ENCODE assay signal across 13 cellular contexts in genomic region chr17:54270499-54270898, GRCh38.
DNase-seq lines count a peak whose midpoint lies in the region; ATAC-seq and TF ChIP-seq lines count a peak whose summit lies in the region.
"Had no signal": no experiment of that assay in that cellular context is flagged by ENCODE, and none has a peak within 500 bp of the region (broad histone marks: within the 10 kb centered on the region; RNA-seq: fewer than 3 reads in every experiment).

No MANE protein-coding gene starts in this region.

- TF ChIP-seq CTCF in MCF 10A (IDR thresholded peaks at IDR 0.05; ENCODE audit: unreplicated experiment) (no peak), neural cell (IDR thresholded peaks at IDR 0.05; ENCODE audit: poor library complexity, severe bottlenecking) (no peak), ovary (IDR thresholded peaks at IDR 0.05) (no peak)

- TF ChIP-seq RAD21 in neural cell (conservative IDR thresholded peaks at IDR 0.05) = no peak

- WGBS in ovary, 3 donors = 79 to 88% (median 87%) methylated on average over 2 of the region's 2 CpGs

- ATAC-seq in esophagus mucosa = no peak
- no peak for ATAC-seq in stimulated activated memory B cell treated with anti-CD40 and anti-IgM and Interleukin-4, amounts not matched to agents 10 μg/mL and 1 μg/mL and 100 μg/mL, for 72 hours
- ATAC-seq: GM23338 had no signal

- intact Hi-C loops in MCF 10A (cut with micrococcal nuclease) (no loop called here), ovary (cut with DNase I) (no loop called here)

- peak; percentile 34 for DNase-seq in HPDE6-E6E7 (ENCODE audit: extremely low spot score)
- no peak for DNase-seq in MCF 10A (ENCODE audit: unreplicated experiment)
- peak; percentile 61 for DNase-seq in epithelial cell of prostate (ENCODE audit: low read depth, low spot score)
- DNase-seq in DMS79 (lab: John Stamatoyannopoulos, UW) = no peak
- no peak for DNase-seq in ovary
- DNase-seq: ACHN; CD4-positive, CD25-positive, alpha-beta regulatory T cell; H7 had no signal

- POLR2A ChIA-PET in MCF 10A (lab: Yijun Ruan, JAX) = interaction anchor here (0.7 to 1.5 kb wide), 5 partner anchors 8 to 33 kb away, joined by 3 to 4 read pairs (median 3); no protein-coding TSS in a partner anchor

- H2AFZ ChIP-seq in neural cell (ENCODE audit: low read depth, low read length) = no peak overlapping the region
- H2AFZ ChIP-seq: GM23338 had no signal

- no peaks in the 10 kb centered on the region for H3K79me2 ChIP-seq in neural cell (replicated peaks; ENCODE audit: insufficient read depth, low read length)

- H3K4me2 ChIP-seq in neural cell (ENCODE audit: low read length) = no peak overlapping the region
- H3K4me2 ChIP-seq: BLaER1 treated with 17β-estradiol and CSF1 and Interleukin-3, amounts not matched to agents 10 nM and 100 nM; GM23338 had no signal

- H3K4me1 ChIP-seq in ovary (ENCODE audit: insufficient read depth) = no peaks in the 10 kb centered on the region
- H3K4me1 ChIP-seq: BLaER1 treated with 17β-estradiol and CSF1 and Interleukin-3, amounts not matched to agents 10 nM and 100 nM had no signal

- H3K27me3 ChIP-seq in neural cell (ENCODE audit: insufficient read depth, low read depth, low read length) (no peaks in the 10 kb centered on the region), ovary (no peaks in the 10 kb centered on the region)
- H3K27me3 ChIP-seq: BLaER1 treated with 17β-estradiol and CSF1 and Interleukin-3, amounts not matched to agents 10 nM and 100 nM had no signal

- peak overlapping the region; percentile 15 for H3K9ac ChIP-seq in neural cell (ENCODE audit: low read length)
- H3K9ac ChIP-seq: BLaER1 treated with 17β-estradiol and CSF1 and Interleukin-3, amounts not matched to agents 10 nM and 100 nM had no signal

- no TSS peak for BruUV-seq in MCF 10A (replicated peaks; lab: Mats Ljungman, UMichigan)

- H3F3A ChIP-seq in neural cell (ENCODE audit: insufficient read depth, low read length, poor library complexity, severe bottlenecking) = peaks cover 4% of the 10 kb centered on the region

- no peaks in the 10 kb centered on the region for H3K27me3 Mint-ChIP-seq in MCF 10A (ENCODE audit: insufficient read depth, unreplicated experiment)
- H3K27me3 Mint-ChIP-seq in stimulated activated memory B cell treated with anti-CD40 and anti-IgM and Interleukin-4, amounts not matched to agents 10 μg/mL and 1 μg/mL and 100 μg/mL, for 72 hours = no peaks in the 10 kb centered on the region
- H3K27me3 Mint-ChIP-seq: CD4-positive, CD25-positive, alpha-beta regulatory T cell had no signal

- no peak overlapping the region for H3K4me3 Mint-ChIP-seq in MCF 10A (ENCODE audit: unreplicated experiment)
- no peak overlapping the region for H3K4me3 Mint-ChIP-seq in stimulated activated memory B cell treated with anti-CD40 and anti-IgM and Interleukin-4, amounts not matched to agents 10 μg/mL and 1 μg/mL and 100 μg/mL, for 72 hours
- H3K4me3 Mint-ChIP-seq: CD4-positive, CD25-positive, alpha-beta regulatory T cell; GM23338 had no signal

- TF ChIP-seq POLR2A in ovary (IDR thresholded peaks at IDR 0.05) = no peak

- CTCF ChIA-PET in MCF 10A (lab: Yijun Ruan, JAX) = interaction anchor here (0.5 to 0.9 kb wide), 6 partner anchors 55 to 735 kb away, joined by 3 to 4 read pairs (median 3); no protein-coding TSS in a partner anchor

- peak overlapping the region; percentile 2 for H3K4me3 ChIP-seq in neural cell (ENCODE audit: low read length)
- H3K4me3 ChIP-seq in ovary = no peak overlapping the region
- H3K4me3 ChIP-seq: BLaER1 treated with 17β-estradiol and CSF1 and Interleukin-3, amounts not matched to agents 10 nM and 100 nM; GM23338 had no signal

- no peaks in the 10 kb centered on the region for H3K36me3 ChIP-seq in neural cell (ENCODE audit: insufficient read depth, low read length)
- H3K36me3 ChIP-seq in ovary = no peaks in the 10 kb centered on the region
- H3K36me3 ChIP-seq: BLaER1 treated with 17β-estradiol and CSF1 and Interleukin-3, amounts not matched to agents 10 nM and 100 nM had no signal

- H3K9me2 ChIP-seq in neural cell (ENCODE audit: insufficient read depth, low read length) = no peaks in the 10 kb centered on the region

- TF ChIP-seq EP300 in neural cell (conservative IDR thresholded peaks at IDR 0.05; ENCODE audit: poor library complexity, severe bottlenecking) (no peak), ovary (IDR thresholded peaks at IDR 0.05) (no peak)

- no peaks in the 10 kb centered on the region for H3K36me3 Mint-ChIP-seq in MCF 10A (ENCODE audit: insufficient read depth, unreplicated experiment)
- H3K36me3 Mint-ChIP-seq in stimulated activated memory B cell treated with anti-CD40 and anti-IgM and Interleukin-4, amounts not matched to agents 10 μg/mL and 1 μg/mL and 100 μg/mL, for 72 hours = no peaks in the 10 kb centered on the region
- H3K36me3 Mint-ChIP-seq: CD4-positive, CD25-positive, alpha-beta regulatory T cell had no signal

- no peaks in the 10 kb centered on the region for H3K9me3 ChIP-seq in neural cell (ENCODE audit: low read length)
- no peaks in the 10 kb centered on the region for H3K9me3 ChIP-seq in ovary

- peak overlapping the region; percentile 20 for H3K27ac Mint-ChIP-seq in MCF 10A (ENCODE audit: low read depth, unreplicated experiment)
- H3K27ac Mint-ChIP-seq in stimulated activated memory B cell treated with anti-CD40 and anti-IgM and Interleukin-4, amounts not matched to agents 10 μg/mL and 1 μg/mL and 100 μg/mL, for 72 hours = no peak overlapping the region
- H3K27ac Mint-ChIP-seq: CD4-positive, CD25-positive, alpha-beta regulatory T cell; GM23338 had no signal

- H3K27ac ChIP-seq in epithelial cell of prostate (peak overlapping the region; percentile 95), neural cell (ENCODE audit: low read length) (peak overlapping the region; percentile 69), ovary (no peak overlapping the region)
- H3K27ac ChIP-seq: BLaER1 treated with 17β-estradiol and CSF1 and Interleukin-3, amounts not matched to agents 10 nM and 100 nM had no signal

- peaks cover 25% of the 10 kb centered on the region for H3K4me1 Mint-ChIP-seq in MCF 10A (ENCODE audit: insufficient read depth, unreplicated experiment)
- H3K4me1 Mint-ChIP-seq in stimulated activated memory B cell treated with anti-CD40 and anti-IgM and Interleukin-4, amounts not matched to agents 10 μg/mL and 1 μg/mL and 100 μg/mL, for 72 hours = no peaks in the 10 kb centered on the region
- H3K4me1 Mint-ChIP-seq: CD4-positive, CD25-positive, alpha-beta regulatory T cell had no signal

- H3K9me3 Mint-ChIP-seq in MCF 10A (ENCODE audit: unreplicated experiment) = peaks cover 9% of the 10 kb centered on the region
- peaks cover 10% of the 10 kb centered on the region for H3K9me3 Mint-ChIP-seq in stimulated activated memory B cell treated with anti-CD40 and anti-IgM and Interleukin-4, amounts not matched to agents 10 μg/mL and 1 μg/mL and 100 μg/mL, for 72 hours

- H4K20me1 ChIP-seq in neural cell (ENCODE audit: insufficient read depth) = no peaks in the 10 kb centered on the region
- H4K20me1 ChIP-seq: BLaER1 treated with 17β-estradiol and CSF1 and Interleukin-3, amounts not matched to agents 10 nM and 100 nM had no signal

TF ChIP-seq in neural cell, 6 proteins besides CTCF, POLR2A, EP300 and RAD21:
- TF ChIP-seq REST (IDR thresholded peaks at IDR 0.05; ENCODE audit: borderline replicate concordance) (no peak), EZH2 (IDR thresholded peaks at IDR 0.05; ENCODE audit: borderline replicate concordance, insufficient read depth, low read length, poor library complexity, severe bottlenecking) (no peak), SMC3 (conservative IDR thresholded peaks at IDR 0.05; ENCODE audit: poor library complexity) (no peak), MXI1 (conservative IDR thresholded peaks at IDR 0.05; ENCODE audit: poor library complexity, severe bottlenecking) (no peak), TAF1 (IDR thresholded peaks at IDR 0.05; ENCODE audit: low read depth) (no peak), POLR2AphosphoS5 (IDR thresholded peaks at IDR 0.05) (no peak)

Comparison
In these comparisons a context has a peak if more than half of its experiments do, and no peak if none do; other contexts are left out.
1. DNase-seq: peak in HPDE6-E6E7 (single experiment) and epithelial cell of prostate (single experiment); none in MCF 10A (single experiment), DMS79 (single experiment) and ovary (0 of 5).
2. H3K27ac ChIP-seq: peak in epithelial cell of prostate (single experiment) and neural cell (single experiment); none in ovary (0 of 2).